ENCODE assay signal across 37 cellular contexts in genomic region chr16:48118841-48119240, GRCh38. TPM values are rescaled to one million over a fixed set of nuclear protein-coding genes. Genes with fewer than 3 reads are reported as not detected.
"Had no signal": no experiment of that assay in that cellular context is flagged by ENCODE, and none has a peak within 500 bp of the region (broad histone marks: within the 10 kb centered on the region; RNA-seq: fewer than 3 reads in every experiment).

No MANE protein-coding gene starts in this region.

- H3K9me3 ChIP-seq: adrenal gland, body of pancreas, esophagus squamous epithelium, gastroesophageal sphincter had no signal

- H3K9me3 Mint-ChIP-seq: activated CD4-positive, alpha-beta memory T cell treated with anti-CD3 and anti-CD28 coated beads for 36 hours; activated naive CD4-positive, alpha-beta T cell treated with anti-CD3 and anti-CD28 coated beads for 36 hours; activated naive CD4-positive, alpha-beta T cell treated with anti-CD3 and anti-CD28 coated beads, Interleukin-2, amount 50 U/mL, for 24 hours; activated naive CD8-positive, alpha-beta T cell treated with anti-CD3 and anti-CD28 coated beads for 36 hours; activated naive CD8-positive, alpha-beta T cell treated with anti-CD3 and anti-CD28 coated beads, Interleukin-2, amount 50 U/mL, for 24 hours; activated T-helper 1 cell treated with anti-CD3 and anti-CD28 coated beads, Interleukin-12 subunit alpha, Interleukin-12 subunit beta, Interleukin-2, Interleukin-4 antibody, amounts not matched to agents 30 ng/mL and 10 ng/mL and 1 ng/mL, durations not matched to agents 14 hours and 24 hours and 36 hours; activated T-helper 2 cell treated with anti-CD3 and anti-CD28 coated beads, Interferon-gamma antibody, Interleukin-2, Interleukin-4, amounts not matched to agents 10 μg/mL and 5 μg/mL and 100 μg/mL, durations not matched to agents 14 hours and 24 hours and 36 hours; central memory CD8-positive, alpha-beta T cell; effector memory CD8-positive, alpha-beta T cell had no signal

- H3K27ac ChIP-seq: adrenal gland, body of pancreas, cardiac muscle cell, esophagus squamous epithelium, gastroesophageal sphincter had no signal

- H3K4me1 ChIP-seq: body of pancreas, esophagus squamous epithelium, gastroesophageal sphincter had no signal

- H3K4me3 ChIP-seq: adrenal gland, body of pancreas, cardiac muscle cell, esophagus squamous epithelium, gastroesophageal sphincter had no signal

- FAIRE-seq: colon had no signal

- H3K4me3 Mint-ChIP-seq: activated CD4-positive, alpha-beta memory T cell treated with anti-CD3 and anti-CD28 coated beads for 36 hours; activated CD4-positive, alpha-beta T cell treated with anti-CD3 and anti-CD28 coated beads for 36 hours; activated CD4-positive, alpha-beta T cell treated with anti-CD3 and anti-CD28 coated beads, Interleukin-2, amount 10 ng/mL, durations not matched to agents 24 days and 14 days; activated CD8-positive, alpha-beta memory T cell treated with anti-CD3 and anti-CD28 coated beads, Interleukin-2, amount 10 ng/mL, durations not matched to agents 7 days and 5 days; activated CD8-positive, alpha-beta T cell treated with anti-CD3 and anti-CD28 coated beads, Interleukin-2, amount 10 ng/mL, durations not matched to agents 7 days and 5 days; activated naive CD4-positive, alpha-beta T cell treated with anti-CD3 and anti-CD28 coated beads for 36 hours; activated naive CD4-positive, alpha-beta T cell treated with anti-CD3 and anti-CD28 coated beads, Interleukin-2, amount 50 U/mL, for 24 hours; activated naive CD8-positive, alpha-beta T cell treated with anti-CD3 and anti-CD28 coated beads for 36 hours; activated naive CD8-positive, alpha-beta T cell treated with anti-CD3 and anti-CD28 coated beads, Interleukin-2, amount 50 U/mL, for 24 hours; activated T-helper 1 cell treated with anti-CD3 and anti-CD28 coated beads, Interleukin-12 subunit alpha, Interleukin-12 subunit beta, Interleukin-2, Interleukin-4 antibody, amounts not matched to agents 30 ng/mL and 10 ng/mL and 1 ng/mL, durations not matched to agents 14 hours and 24 hours and 36 hours; central memory CD8-positive, alpha-beta T cell; effector memory CD8-positive, alpha-beta T cell had no signal

- H3K36me3 Mint-ChIP-seq: activated CD4-positive, alpha-beta memory T cell treated with anti-CD3 and anti-CD28 coated beads for 36 hours; activated CD8-positive, alpha-beta memory T cell treated with anti-CD3 and anti-CD28 coated beads, Interleukin-2, amount 10 ng/mL, durations not matched to agents 7 days and 5 days; activated naive CD4-positive, alpha-beta T cell treated with anti-CD3 and anti-CD28 coated beads, Interleukin-2, amount 50 U/mL, for 24 hours; activated naive CD8-positive, alpha-beta T cell treated with anti-CD3 and anti-CD28 coated beads for 36 hours had no signal

- H3K27me3 Mint-ChIP-seq: activated CD4-positive, alpha-beta T cell treated with anti-CD3 and anti-CD28 coated beads, Interleukin-2, amount 10 ng/mL, durations not matched to agents 24 days and 14 days; activated naive CD8-positive, alpha-beta T cell treated with anti-CD3 and anti-CD28 coated beads for 36 hours had no signal

- DNase-seq: activated CD4-positive, alpha-beta memory T cell treated with anti-CD3 and anti-CD28 coated beads for 36 hours; activated CD4-positive, alpha-beta T cell treated with anti-CD3 and anti-CD28 coated beads for 36 hours; activated CD4-positive, alpha-beta T cell treated with anti-CD3 and anti-CD28 coated beads, Interleukin-2, amount 10 ng/mL, durations not matched to agents 24 days and 14 days; activated CD4-positive, CD25-positive, alpha-beta regulatory T cell; activated CD4-positive, CD25-positive, alpha-beta regulatory T cell treated with anti-CD3 and anti-CD28 coated beads, Interleukin-2, amount 50 U/mL, for 72 hours; activated CD8-positive, alpha-beta memory T cell treated with anti-CD3 and anti-CD28 coated beads, Interleukin-2, amount 10 ng/mL, durations not matched to agents 7 days and 5 days; activated CD8-positive, alpha-beta memory T cell treated with anti-CD3 and anti-CD28 coated beads, Interleukin-2, amount 50 U/mL, for 4 hours; activated CD8-positive, alpha-beta T cell treated with anti-CD3 and anti-CD28 coated beads, Interleukin-2, amount 10 ng/mL, durations not matched to agents 7 days and 5 days; activated effector memory CD4-positive, alpha-beta T cell treated with anti-CD3 and anti-CD28 coated beads, Interleukin-2, amount 50 U/mL, for 16 hours; activated naive CD4-positive, alpha-beta T cell treated with anti-CD3 and anti-CD28 coated beads for 36 hours; activated naive CD8-positive, alpha-beta T cell treated with anti-CD3 and anti-CD28 coated beads for 36 hours; activated naive CD8-positive, alpha-beta T cell treated with anti-CD3 and anti-CD28 coated beads, Interleukin-2, amount 50 U/mL, for 24 hours; activated T-cell treated with anti-CD3 and anti-CD28 coated beads, Interleukin-2, amount 50 U/mL, for 1 hour; activated T-cell treated with anti-CD3 and anti-CD28 coated beads, Interleukin-2, amount 50 U/mL, for 48 hours; adrenal gland; aorta; body of pancreas; cortex of kidney; dermis blood vessel endothelial cell; effector CD4-positive, alpha-beta T cell; effector memory CD8-positive, alpha-beta T cell; erythroblast; esophagus squamous epithelium; foreskin melanocyte; T-helper 2 cell had no signal

- H3K27me3 ChIP-seq: adrenal gland, body of pancreas, cardiac muscle cell had no signal

- H3K27ac Mint-ChIP-seq: activated CD4-positive, alpha-beta memory T cell treated with anti-CD3 and anti-CD28 coated beads for 36 hours; activated CD4-positive, alpha-beta T cell treated with anti-CD3 and anti-CD28 coated beads for 36 hours; activated CD4-positive, alpha-beta T cell treated with anti-CD3 and anti-CD28 coated beads, Interleukin-2, amount 10 ng/mL, durations not matched to agents 24 days and 14 days; activated CD8-positive, alpha-beta memory T cell treated with anti-CD3 and anti-CD28 coated beads, Interleukin-2, amount 10 ng/mL, durations not matched to agents 7 days and 5 days; activated CD8-positive, alpha-beta T cell treated with anti-CD3 and anti-CD28 coated beads, Interleukin-2, amount 10 ng/mL, durations not matched to agents 7 days and 5 days; activated naive CD4-positive, alpha-beta T cell treated with anti-CD3 and anti-CD28 coated beads for 36 hours; activated naive CD4-positive, alpha-beta T cell treated with anti-CD3 and anti-CD28 coated beads, Interleukin-2, amount 50 U/mL, for 24 hours; activated naive CD8-positive, alpha-beta T cell treated with anti-CD3 and anti-CD28 coated beads for 36 hours; activated naive CD8-positive, alpha-beta T cell treated with anti-CD3 and anti-CD28 coated beads, Interleukin-2, amount 50 U/mL, for 24 hours; activated T-helper 1 cell treated with anti-CD3 and anti-CD28 coated beads, Interleukin-12 subunit alpha, Interleukin-12 subunit beta, Interleukin-2, Interleukin-4 antibody, amounts not matched to agents 30 ng/mL and 10 ng/mL and 1 ng/mL, durations not matched to agents 14 hours and 24 hours and 36 hours; activated T-helper 2 cell treated with anti-CD3 and anti-CD28 coated beads, Interferon-gamma antibody, Interleukin-2, Interleukin-4, amounts not matched to agents 10 μg/mL and 5 μg/mL and 100 μg/mL, durations not matched to agents 14 hours and 24 hours and 36 hours; effector memory CD8-positive, alpha-beta T cell had no signal

- H3K36me3 ChIP-seq: adrenal gland, cardiac muscle cell, esophagus squamous epithelium, gastroesophageal sphincter had no signal

- H3K4me1 Mint-ChIP-seq: central memory CD8-positive, alpha-beta T cell had no signal

- ATAC-seq: activated CD4-positive, alpha-beta T cell treated with anti-CD3 and anti-CD28 coated beads for 36 hours; activated CD8-positive, alpha-beta memory T cell treated with anti-CD3 and anti-CD28 coated beads, Interleukin-2, amount 10 ng/mL, durations not matched to agents 7 days and 5 days; activated CD8-positive, alpha-beta T cell treated with anti-CD3 and anti-CD28 coated beads, Interleukin-2, amount 10 ng/mL, durations not matched to agents 7 days and 5 days; activated naive CD8-positive, alpha-beta T cell treated with anti-CD3 and anti-CD28 coated beads, Interleukin-2, amount 50 U/mL, for 24 hours; body of pancreas; effector memory CD8-positive, alpha-beta T cell; gastroesophageal sphincter had no signal

RNA-seq across cellular contexts. Expression of gene ABCC12, which starts 37.0 kb away (rescaled TPM):
- total RNA-seq: activated CD4-positive, alpha-beta memory T cell treated with anti-CD3 and anti-CD28 coated beads for 36 hours; activated CD4-positive, alpha-beta T cell treated with anti-CD3 and anti-CD28 coated beads for 36 hours; activated CD4-positive, alpha-beta T cell treated with anti-CD3 and anti-CD28 coated beads, Interleukin-2, amount 10 ng/mL, durations not matched to agents 24 days and 14 days; activated CD8-positive, alpha-beta memory T cell treated with anti-CD3 and anti-CD28 coated beads for 36 hours; activated CD8-positive, alpha-beta memory T cell treated with anti-CD3 and anti-CD28 coated beads, Interleukin-2, amount 10 ng/mL, durations not matched to agents 7 days and 5 days; activated CD8-positive, alpha-beta T cell treated with anti-CD3 and anti-CD28 coated beads, Interleukin-2, amount 10 ng/mL, durations not matched to agents 7 days and 5 days; activated naive CD4-positive, alpha-beta T cell treated with anti-CD3 and anti-CD28 coated beads for 36 hours; activated naive CD8-positive, alpha-beta T cell treated with anti-CD3 and anti-CD28 coated beads for 36 hours; activated T-helper 1 cell treated with anti-CD3 and anti-CD28 coated beads, Interleukin-12 subunit alpha, Interleukin-12 subunit beta, Interleukin-2, Interleukin-4 antibody, amounts not matched to agents 30 ng/mL and 10 ng/mL and 1 ng/mL, durations not matched to agents 14 hours and 24 hours and 36 hours; activated T-helper 2 cell treated with anti-CD3 and anti-CD28 coated beads, Interferon-gamma antibody, Interleukin-2, Interleukin-4, amounts not matched to agents 10 μg/mL and 5 μg/mL and 100 μg/mL, durations not matched to agents 14 hours and 24 hours and 36 hours; adrenal gland; aorta; body of pancreas; cardiac muscle cell; dermis blood vessel endothelial cell; esophagus squamous epithelium; fibroblast of lung; fibroblast of villous mesenchyme; gastroesophageal sphincter; glomerular endothelial cell; T-helper 1 cell treated with Interleukin-12 subunit alpha and Interleukin-12 subunit beta and Interleukin-4 antibody, amounts not matched to agents 30 ng/mL and 1 ng/mL, for 36 hours had no signal
- polyA plus RNA-seq: adrenal gland, cardiac muscle cell, fibroblast of lung had no signal
